ENCODE assay signal across 2 cellular contexts in genomic region chr16:83810906-83811305, GRCh38.
TF ChIP-seq lines count a peak whose summit lies in the region.

No MANE protein-coding gene starts in this region.

TF ChIP-seq in HCT116, 20 proteins besides CTCF, POLR2A, EP300 and RAD21:
- TF ChIP-seq CBX3 (IDR thresholded peaks at IDR 0.05; ENCODE audit: low read depth) (0 out of 2 replicates have a peak, but pooled peaks have one; percentile 3), ELF1 (IDR thresholded peaks at IDR 0.05; ENCODE audit: borderline replicate concordance, low read depth) (no peak)
TF ChIP-seq in HCT116: peak in this region for 1.

TF ChIP-seq in GM12878, 131 proteins besides CTCF, POLR2A, EP300 and RAD21:
- TF ChIP-seq NR2C2 (IDR thresholded peaks at IDR 0.05; ENCODE audit: borderline replicate concordance, control insufficient read depth, insufficient read length, low read depth) (no peak), NR2C1 (IDR thresholded peaks at IDR 0.05) (no peak), ZBTB11 (CRISPR knock-in tag; IDR thresholded peaks at IDR 0.05) (no peak), BCL11A (IDR thresholded peaks at IDR 0.05; ENCODE audit: low read depth, low read length) (no peak), MYB (IDR thresholded peaks at IDR 0.05; ENCODE audit: borderline replicate concordance, low read depth, low read length) (no peak), HDGF (IDR thresholded peaks at IDR 0.05) (no peak), STAT3 (IDR thresholded peaks at IDR 0.05; ENCODE audit: low read depth, low read length) (no peak), ETV6 (conservative IDR thresholded peaks at IDR 0.05 in 1 of 2, IDR thresholded peaks at IDR 0.05 in 1 of 2; ENCODE audit: borderline replicate concordance in 1 of 2, low read depth in 1 of 2) (no peak), PML (IDR thresholded peaks at IDR 0.05; ENCODE audit: low read length) (no peak), ASH2L (IDR thresholded peaks at IDR 0.05; ENCODE audit: borderline replicate concordance, low read depth) (no peak), NRF1 (conservative IDR thresholded peaks at IDR 0.05; ENCODE audit: low read depth, low read length) (no peak), HDAC2 (IDR thresholded peaks at IDR 0.05) (no peak), POU2F2 (IDR thresholded peaks at IDR 0.05; ENCODE audit: borderline replicate concordance, low read depth, low read length) (no peak), TCF7 (IDR thresholded peaks at IDR 0.05; ENCODE audit: borderline replicate concordance) (no peak)
- TF ChIP-seq, protein P1, sequence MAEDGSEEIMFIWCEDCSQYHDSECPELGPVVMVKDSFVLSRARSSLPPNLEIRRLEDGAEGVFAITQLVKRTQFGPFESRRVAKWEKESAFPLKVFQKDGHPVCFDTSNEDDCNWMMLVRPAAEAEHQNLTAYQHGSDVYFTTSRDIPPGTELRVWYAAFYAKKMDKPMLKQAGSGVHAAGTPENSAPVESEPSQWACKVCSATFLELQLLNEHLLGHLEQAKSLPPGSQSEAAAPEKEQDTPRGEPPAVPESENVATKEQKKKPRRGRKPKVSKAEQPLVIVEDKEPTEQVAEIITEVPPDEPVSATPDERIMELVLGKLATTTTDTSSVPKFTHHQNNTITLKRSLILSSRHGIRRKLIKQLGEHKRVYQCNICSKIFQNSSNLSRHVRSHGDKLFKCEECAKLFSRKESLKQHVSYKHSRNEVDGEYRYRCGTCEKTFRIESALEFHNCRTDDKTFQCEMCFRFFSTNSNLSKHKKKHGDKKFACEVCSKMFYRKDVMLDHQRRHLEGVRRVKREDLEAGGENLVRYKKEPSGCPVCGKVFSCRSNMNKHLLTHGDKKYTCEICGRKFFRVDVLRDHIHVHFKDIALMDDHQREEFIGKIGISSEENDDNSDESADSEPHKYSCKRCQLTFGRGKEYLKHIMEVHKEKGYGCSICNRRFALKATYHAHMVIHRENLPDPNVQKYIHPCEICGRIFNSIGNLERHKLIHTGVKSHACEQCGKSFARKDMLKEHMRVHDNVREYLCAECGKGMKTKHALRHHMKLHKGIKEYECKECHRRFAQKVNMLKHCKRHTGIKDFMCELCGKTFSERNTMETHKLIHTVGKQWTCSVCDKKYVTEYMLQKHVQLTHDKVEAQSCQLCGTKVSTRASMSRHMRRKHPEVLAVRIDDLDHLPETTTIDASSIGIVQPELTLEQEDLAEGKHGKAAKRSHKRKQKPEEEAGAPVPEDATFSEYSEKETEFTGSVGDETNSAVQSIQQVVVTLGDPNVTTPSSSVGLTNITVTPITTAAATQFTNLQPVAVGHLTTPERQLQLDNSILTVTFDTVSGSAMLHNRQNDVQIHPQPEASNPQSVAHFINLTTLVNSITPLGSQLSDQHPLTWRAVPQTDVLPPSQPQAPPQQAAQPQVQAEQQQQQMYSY (CRISPR knock-in tag; IDR thresholded peaks at IDR 0.05) = no peak
- TF ChIP-seq, protein P2, sequence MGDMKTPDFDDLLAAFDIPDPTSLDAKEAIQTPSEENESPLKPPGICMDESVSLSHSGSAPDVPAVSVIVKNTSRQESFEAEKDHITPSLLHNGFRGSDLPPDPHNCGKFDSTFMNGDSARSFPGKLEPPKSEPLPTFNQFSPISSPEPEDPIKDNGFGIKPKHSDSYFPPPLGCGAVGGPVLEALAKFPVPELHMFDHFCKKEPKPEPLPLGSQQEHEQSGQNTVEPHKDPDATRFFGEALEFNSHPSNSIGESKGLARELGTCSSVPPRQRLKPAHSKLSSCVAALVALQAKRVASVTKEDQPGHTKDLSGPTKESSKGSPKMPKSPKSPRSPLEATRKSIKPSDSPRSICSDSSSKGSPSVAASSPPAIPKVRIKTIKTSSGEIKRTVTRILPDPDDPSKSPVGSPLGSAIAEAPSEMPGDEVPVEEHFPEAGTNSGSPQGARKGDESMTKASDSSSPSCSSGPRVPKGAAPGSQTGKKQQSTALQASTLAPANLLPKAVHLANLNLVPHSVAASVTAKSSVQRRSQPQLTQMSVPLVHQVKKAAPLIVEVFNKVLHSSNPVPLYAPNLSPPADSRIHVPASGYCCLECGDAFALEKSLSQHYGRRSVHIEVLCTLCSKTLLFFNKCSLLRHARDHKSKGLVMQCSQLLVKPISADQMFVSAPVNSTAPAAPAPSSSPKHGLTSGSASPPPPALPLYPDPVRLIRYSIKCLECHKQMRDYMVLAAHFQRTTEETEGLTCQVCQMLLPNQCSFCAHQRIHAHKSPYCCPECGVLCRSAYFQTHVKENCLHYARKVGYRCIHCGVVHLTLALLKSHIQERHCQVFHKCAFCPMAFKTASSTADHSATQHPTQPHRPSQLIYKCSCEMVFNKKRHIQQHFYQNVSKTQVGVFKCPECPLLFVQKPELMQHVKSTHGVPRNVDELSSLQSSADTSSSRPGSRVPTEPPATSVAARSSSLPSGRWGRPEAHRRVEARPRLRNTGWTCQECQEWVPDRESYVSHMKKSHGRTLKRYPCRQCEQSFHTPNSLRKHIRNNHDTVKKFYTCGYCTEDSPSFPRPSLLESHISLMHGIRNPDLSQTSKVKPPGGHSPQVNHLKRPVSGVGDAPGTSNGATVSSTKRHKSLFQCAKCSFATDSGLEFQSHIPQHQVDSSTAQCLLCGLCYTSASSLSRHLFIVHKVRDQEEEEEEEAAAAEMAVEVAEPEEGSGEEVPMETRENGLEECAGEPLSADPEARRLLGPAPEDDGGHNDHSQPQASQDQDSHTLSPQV (IDR thresholded peaks at IDR 0.05) = no peak
- TF ChIP-seq, protein P3, sequence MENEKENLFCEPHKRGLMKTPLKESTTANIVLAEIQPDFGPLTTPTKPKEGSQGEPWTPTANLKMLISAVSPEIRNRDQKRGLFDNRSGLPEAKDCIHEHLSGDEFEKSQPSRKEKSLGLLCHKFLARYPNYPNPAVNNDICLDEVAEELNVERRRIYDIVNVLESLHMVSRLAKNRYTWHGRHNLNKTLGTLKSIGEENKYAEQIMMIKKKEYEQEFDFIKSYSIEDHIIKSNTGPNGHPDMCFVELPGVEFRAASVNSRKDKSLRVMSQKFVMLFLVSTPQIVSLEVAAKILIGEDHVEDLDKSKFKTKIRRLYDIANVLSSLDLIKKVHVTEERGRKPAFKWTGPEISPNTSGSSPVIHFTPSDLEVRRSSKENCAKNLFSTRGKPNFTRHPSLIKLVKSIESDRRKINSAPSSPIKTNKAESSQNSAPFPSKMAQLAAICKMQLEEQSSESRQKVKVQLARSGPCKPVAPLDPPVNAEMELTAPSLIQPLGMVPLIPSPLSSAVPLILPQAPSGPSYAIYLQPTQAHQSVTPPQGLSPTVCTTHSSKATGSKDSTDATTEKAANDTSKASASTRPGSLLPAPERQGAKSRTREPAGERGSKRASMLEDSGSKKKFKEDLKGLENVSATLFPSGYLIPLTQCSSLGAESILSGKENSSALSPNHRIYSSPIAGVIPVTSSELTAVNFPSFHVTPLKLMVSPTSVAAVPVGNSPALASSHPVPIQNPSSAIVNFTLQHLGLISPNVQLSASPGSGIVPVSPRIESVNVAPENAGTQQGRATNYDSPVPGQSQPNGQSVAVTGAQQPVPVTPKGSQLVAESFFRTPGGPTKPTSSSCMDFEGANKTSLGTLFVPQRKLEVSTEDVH (IDR thresholded peaks at IDR 0.05; ENCODE audit: low read depth, partially characterized antibody) = no peak
- TF ChIP-seq, protein P4, sequence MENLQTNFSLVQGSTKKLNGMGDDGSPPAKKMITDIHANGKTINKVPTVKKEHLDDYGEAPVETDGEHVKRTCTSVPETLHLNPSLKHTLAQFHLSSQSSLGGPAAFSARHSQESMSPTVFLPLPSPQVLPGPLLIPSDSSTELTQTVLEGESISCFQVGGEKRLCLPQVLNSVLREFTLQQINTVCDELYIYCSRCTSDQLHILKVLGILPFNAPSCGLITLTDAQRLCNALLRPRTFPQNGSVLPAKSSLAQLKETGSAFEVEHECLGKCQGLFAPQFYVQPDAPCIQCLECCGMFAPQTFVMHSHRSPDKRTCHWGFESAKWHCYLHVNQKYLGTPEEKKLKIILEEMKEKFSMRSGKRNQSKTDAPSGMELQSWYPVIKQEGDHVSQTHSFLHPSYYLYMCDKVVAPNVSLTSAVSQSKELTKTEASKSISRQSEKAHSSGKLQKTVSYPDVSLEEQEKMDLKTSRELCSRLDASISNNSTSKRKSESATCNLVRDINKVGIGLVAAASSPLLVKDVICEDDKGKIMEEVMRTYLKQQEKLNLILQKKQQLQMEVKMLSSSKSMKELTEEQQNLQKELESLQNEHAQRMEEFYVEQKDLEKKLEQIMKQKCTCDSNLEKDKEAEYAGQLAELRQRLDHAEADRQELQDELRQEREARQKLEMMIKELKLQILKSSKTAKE (IDR thresholded peaks at IDR 0.05; ENCODE audit: low read depth, poor library complexity, severe bottlenecking) = no peak
- TF ChIP-seq, protein P5, sequence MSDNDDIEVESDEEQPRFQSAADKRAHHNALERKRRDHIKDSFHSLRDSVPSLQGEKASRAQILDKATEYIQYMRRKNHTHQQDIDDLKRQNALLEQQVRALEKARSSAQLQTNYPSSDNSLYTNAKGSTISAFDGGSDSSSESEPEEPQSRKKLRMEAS (IDR thresholded peaks at IDR 0.05; ENCODE audit: low read depth, low read length) = no peak
TF ChIP-seq in GM12878: peak in this region for 0.
